8 cellular contexts compared by ENCODE assay signal in genomic region chr1:218344814-218345672, GRCh38. TPM values are rescaled to one million over a fixed set of nuclear protein-coding genes. Genes with fewer than 3 reads are reported as not detected.
DNase-seq lines count a peak whose midpoint lies in the region; ATAC-seq and TF ChIP-seq lines count a peak whose summit lies in the region.

TGFB2 (plus strand) TSS chr1:218345336; CDS start chr1:218346702, 1,366 bp downstream.

- no peaks in the 10 kb centered on the region for H3K27me3 Mint-ChIP-seq in Caco-2 (ENCODE audit: insufficient read depth, unreplicated experiment)
- H3K27me3 Mint-ChIP-seq in stimulated activated memory B cell treated with anti-CD40 and anti-IgM and Interleukin-4, amounts not matched to agents 10 μg/mL and 1 μg/mL and 100 μg/mL, for 72 hours, result no peaks in the 10 kb centered on the region

- CTCF ChIA-PET in Caco-2 (lab: Charles Lee), result interaction anchor here (0.9 to 1.6 kb wide), 3 partner anchors 8 to 36 kb away, joined by 3 to 7 read pairs (median 5); no protein-coding TSS in a partner anchor

- no peaks in the 10 kb centered on the region for H3K9me3 Mint-ChIP-seq in Caco-2 (ENCODE audit: unreplicated experiment)
- no peaks in the 10 kb centered on the region for H3K9me3 Mint-ChIP-seq in stimulated activated memory B cell treated with anti-CD40 and anti-IgM and Interleukin-4, amounts not matched to agents 10 μg/mL and 1 μg/mL and 100 μg/mL, for 72 hours

- H3K27me3 ChIP-seq in Caco-2 (replicated peaks; ENCODE audit: control insufficient read depth, insufficient read depth, low read length) (no peaks in the 10 kb centered on the region), Peyer's patch (peaks cover 0 to 8% of the 10 kb centered on the region in 2 donors), colonic mucosa (peaks cover 25% of the 10 kb centered on the region)

- peak; percentile 37 for ATAC-seq in GM19397 (IDR thresholded peaks at IDR 0.05; ENCODE audit: unreplicated experiment)
- peak; percentile 43 for ATAC-seq in HG03439 (IDR thresholded peaks at IDR 0.05; ENCODE audit: unreplicated experiment)
- peak; percentile 60 for ATAC-seq in stimulated activated memory B cell treated with anti-CD40 and anti-IgM and Interleukin-4, amounts not matched to agents 10 μg/mL and 1 μg/mL and 100 μg/mL, for 72 hours

- peaks cover 17% of the 10 kb centered on the region for H3K36me3 Mint-ChIP-seq in Caco-2 (ENCODE audit: insufficient read depth, unreplicated experiment)
- H3K36me3 Mint-ChIP-seq in stimulated activated memory B cell treated with anti-CD40 and anti-IgM and Interleukin-4, amounts not matched to agents 10 μg/mL and 1 μg/mL and 100 μg/mL, for 72 hours, result no peaks in the 10 kb centered on the region

- TF ChIP-seq CTCF in Caco-2 (IDR thresholded peaks at IDR 0.05; ENCODE audit: insufficient read depth in 1 of 2, low read depth in 1 of 2, low read length in 1 of 2, severe bottlenecking in 1 of 2, unreplicated experiment in 1 of 2), result peak in 1 of 2 experiments; percentile 15
- TF ChIP-seq CTCF in Peyer's patch (IDR thresholded peaks at IDR 0.05), result no peak
- TF ChIP-seq CTCF in colonic mucosa (IDR thresholded peaks at IDR 0.05), result no peak

- H3K4me1 ChIP-seq in Caco-2 (peaks cover 14% of the 10 kb centered on the region; the same call in 1 of the 2 replicates), Peyer's patch (peaks cover 0 to 14% (median 2%) of the 10 kb centered on the region in 4 donors), colonic mucosa (no peaks in the 10 kb centered on the region)

- peak in 1 of 2 donors; percentile 30 for TF ChIP-seq POLR2A in Peyer's patch (IDR thresholded peaks at IDR 0.05)

- H3K27ac Mint-ChIP-seq in Caco-2 (ENCODE audit: unreplicated experiment), result no peak within 1 kb of the TSS
- H3K27ac Mint-ChIP-seq in stimulated activated memory B cell treated with anti-CD40 and anti-IgM and Interleukin-4, amounts not matched to agents 10 μg/mL and 1 μg/mL and 100 μg/mL, for 72 hours, result no peak within 1 kb of the TSS

- TSS peak; percentile 67 for BruUV-seq in Caco-2 (replicated peaks; lab: Mats Ljungman, UMichigan)

- POLR2A ChIA-PET in Caco-2 (lab: Charles Lee), result interaction anchor here (0.6 to 1.2 kb wide), 5 partner anchors 22 to 717 kb away, joined by 4 read pairs; no protein-coding TSS in a partner anchor

- intact Hi-C loops in Caco-2 (cut with micrococcal nuclease; ENCODE audit: unreplicated experiment) (loop anchor here (1.0 to 5.0 kb wide), 7 partner anchors 22 to 827 kb away; partner anchors contain the start of gene LYPLAL1), colonic mucosa (cut with DNase I) (no loop called here)

- no peaks in the 10 kb centered on the region for H3K36me3 ChIP-seq in Caco-2 (ENCODE audit: control insufficient read depth, insufficient read depth, low read length)
- no peaks in the 10 kb centered on the region for H3K36me3 ChIP-seq in Peyer's patch
- no peaks in the 10 kb centered on the region for H3K36me3 ChIP-seq in colonic mucosa

- DNase-seq in Caco-2 (peak; percentile 72), Peyer's patch (peak in 2 of 3 donors; percentile 30 to 56), colonic mucosa (peak; percentile 31), kidney tubule cell (ENCODE audit: low spot score) (peak; percentile 89), cerebellar nuclear complex (lab: John Stamatoyannopoulos, UW) (no peak)

- no peak within 1 kb of the TSS for H3K4me3 Mint-ChIP-seq in Caco-2 (ENCODE audit: unreplicated experiment)
- no peak within 1 kb of the TSS for H3K4me3 Mint-ChIP-seq in stimulated activated memory B cell treated with anti-CD40 and anti-IgM and Interleukin-4, amounts not matched to agents 10 μg/mL and 1 μg/mL and 100 μg/mL, for 72 hours

- H3K9me3 ChIP-seq in Caco-2 (no peaks in the 10 kb centered on the region), Peyer's patch (no peaks in the 10 kb centered on the region), colonic mucosa (no peaks in the 10 kb centered on the region)

- peak within 1 kb of the TSS; percentile 81 for H3K4me3 ChIP-seq in Caco-2 (ENCODE audit: low read depth, low read length)
- peak within 1 kb of the TSS; percentile 40 to 66 (median 58) for H3K4me3 ChIP-seq in Peyer's patch
- H3K4me3 ChIP-seq in colonic mucosa, result peak within 1 kb of the TSS; percentile 40

- H3K4me1 Mint-ChIP-seq in Caco-2 (ENCODE audit: low read depth, unreplicated experiment), result no peaks in the 10 kb centered on the region
- H3K4me1 Mint-ChIP-seq in stimulated activated memory B cell treated with anti-CD40 and anti-IgM and Interleukin-4, amounts not matched to agents 10 μg/mL and 1 μg/mL and 100 μg/mL, for 72 hours, result peaks cover 32% of the 10 kb centered on the region

- H3K9ac ChIP-seq in colonic mucosa (ENCODE audit: low read depth in 2 of 2, low read length in 2 of 2), result peak within 1 kb of the TSS in 1 of 2 donors; percentile 64

- peak within 1 kb of the TSS in 3 of 4 donors; percentile 60 to 80 (median 62) for H3K27ac ChIP-seq in Peyer's patch
- peak within 1 kb of the TSS; percentile 43 for H3K27ac ChIP-seq in colonic mucosa

RNA-seq across cellular contexts. Expression of gene TGFB2, which starts in this region (rescaled TPM):
- 12.7 and 14.2 TPM in 2 replicates for total RNA-seq in Caco-2 (2022)
- total RNA-seq in Peyer's patch, result 1 to 10 TPM in 1 of 4 donors, under 1 TPM in 2, not detected in 1; 0.28 to 1.7 (median 0.54) TPM
- total RNA-seq in colonic mucosa, result 1 to 10 TPM in 1 of 2 donors, under 1 TPM in 1; 0.27 to 4.6 TPM

Comparison
In these comparisons a context has a peak if more than half of its experiments do, and no peak if none do; other contexts are left out.
1. DNase-seq: peak in Caco-2 (2 of 2), Peyer's patch (2 of 3), colonic mucosa (single experiment) and kidney tubule cell (single experiment); none in cerebellar nuclear complex (0 of 2).
2. Peak in every context shown above with its lines, with median percentiles within 50 percentile points of each other: H3K4me3 ChIP-seq and ATAC-seq.